Comparison of ENCODE assay signal across 12 cellular contexts in genomic region chrX:115449742-115450141, GRCh38.
DNase-seq lines count a peak whose midpoint lies in the region; ATAC-seq and TF ChIP-seq lines count a peak whose summit lies in the region.
"Had no signal": no experiment of that assay in that cellular context is flagged by ENCODE, and none has a peak within 500 bp of the region (broad histone marks: within the 10 kb centered on the region; RNA-seq: fewer than 3 reads in every experiment).

No MANE protein-coding gene starts in this region.

- H3K4me3 ChIP-seq in BE2C (ENCODE audit: low read depth, low read length) (no peak overlapping the region), fibroblast of mammary gland (ENCODE audit: control insufficient read depth, low read depth, low read length) (no peak overlapping the region), mesenchymal stem cell (ENCODE audit: insufficient read depth in 1 of 2, low read depth in 1 of 2, low read length in 2 of 2) (no peak overlapping the region)

- H2BK15ac ChIP-seq in mesenchymal stem cell (ENCODE audit: low read depth, poor library complexity, severe bottlenecking): no peak overlapping the region

- no peaks in the 10 kb centered on the region; the same call in 1 of the 2 replicates for H3K4me1 ChIP-seq in BE2C
- H3K4me1 ChIP-seq in mesenchymal stem cell (ENCODE audit: control insufficient read depth, insufficient read depth, low read depth, low read length): no peaks in the 10 kb centered on the region

- H3K79me1 ChIP-seq in mesenchymal stem cell (replicated peaks; ENCODE audit: low read length, poor library complexity, severe bottlenecking): no peaks in the 10 kb centered on the region

- DNase-seq in BE2C (peak; percentile 19), OCI-M1 (lab: John Stamatoyannopoulos, UW) (peak; percentile 59), fibroblast of mammary gland (ENCODE audit: low read depth) (peak; percentile 49), mesenchymal stem cell (peak; percentile 21), nucleus accumbens (lab: John Stamatoyannopoulos, UW) (no peak), NCI-H524 treated with DMSO at 0.1 percent for 48 hours (lab: John Stamatoyannopoulos, UW) (no peak), DMS114 treated with DMSO at 0.1 percent for 48 hours (lab: John Stamatoyannopoulos, UW; ENCODE audit: unreplicated experiment) (no peak)
- DNase-seq: activated naive CD8-positive, alpha-beta T cell treated with anti-CD3 and anti-CD28 coated beads, Interleukin-2, amount 10 ng/mL, durations not matched to agents 7 days and 5 days; effector memory CD8-positive, alpha-beta T cell; natural killer cell; NCI-H1417 treated with DMSO at 0.1 percent for 48 hours had no signal

- H4K91ac ChIP-seq in mesenchymal stem cell (ENCODE audit: low read length): no peak overlapping the region

- no peak overlapping the region for H3K23ac ChIP-seq in mesenchymal stem cell (ENCODE audit: low read length in 2 of 2)

- no peak overlapping the region for H2BK120ac ChIP-seq in mesenchymal stem cell (ENCODE audit: low read depth, low read length)

- H3K27ac ChIP-seq in mesenchymal stem cell (ENCODE audit: low read length, poor library complexity, severe bottlenecking): no peak overlapping the region

- no peak overlapping the region for H2BK12ac ChIP-seq in mesenchymal stem cell (ENCODE audit: low read length in 2 of 2)

- H3K36me3 ChIP-seq in BE2C (no peaks in the 10 kb centered on the region), mesenchymal stem cell (ENCODE audit: control insufficient read depth in 1 of 2, insufficient read depth in 2 of 2, low read depth in 1 of 2, low read length in 2 of 2) (no peaks in the 10 kb centered on the region)

- no peak overlapping the region for H3K4me2 ChIP-seq in mesenchymal stem cell (ENCODE audit: low read length, poor library complexity, severe bottlenecking)

- H3K27me3 ChIP-seq in BE2C: no peaks in the 10 kb centered on the region
- H3K27me3 ChIP-seq in mesenchymal stem cell (ENCODE audit: control insufficient read depth in 1 of 2, insufficient read depth in 1 of 2, low read length in 2 of 2): peaks cover 0 to 17% of the 10 kb centered on the region in 2 experiments

- no peak overlapping the region for H3K18ac ChIP-seq in mesenchymal stem cell (ENCODE audit: low read depth in 1 of 2, low read length in 2 of 2)

- H4K8ac ChIP-seq in mesenchymal stem cell (ENCODE audit: low read length): no peak overlapping the region

- no peak for TF ChIP-seq CTCF in BE2C (IDR thresholded peaks at IDR 0.05; ENCODE audit: low read depth, low read length)
- no peak for TF ChIP-seq CTCF in fibroblast of mammary gland (conservative IDR thresholded peaks at IDR 0.05; ENCODE audit: control insufficient read depth, insufficient read depth, low read depth, low read length)

- no peak overlapping the region for H3K9ac ChIP-seq in mesenchymal stem cell (ENCODE audit: low read length)

- H3K9me3 ChIP-seq in BE2C (no peaks in the 10 kb centered on the region), mesenchymal stem cell (ENCODE audit: control insufficient read depth, low read length) (no peaks in the 10 kb centered on the region)

- 38% methylated on average over 4 of the region's 4 CpGs for WGBS in mesenchymal stem cell

- no peak for ATAC-seq in HG02885 (IDR thresholded peaks at IDR 0.05; ENCODE audit: poor library complexity, unreplicated experiment)
- ATAC-seq: effector memory CD8-positive, alpha-beta T cell; natural killer cell had no signal

- H3K14ac ChIP-seq in mesenchymal stem cell (ENCODE audit: low read length in 2 of 2): no peak overlapping the region

- no peak overlapping the region for H2BK5ac ChIP-seq in mesenchymal stem cell (ENCODE audit: low read depth, low read length, poor library complexity, severe bottlenecking)

- no peak overlapping the region for H2AK5ac ChIP-seq in mesenchymal stem cell (ENCODE audit: low read length, severe bottlenecking)

- H2AFZ ChIP-seq in mesenchymal stem cell (ENCODE audit: low read depth, low read length): no peak overlapping the region

- H3K4ac ChIP-seq in mesenchymal stem cell (ENCODE audit: low read depth in 1 of 2, low read length in 2 of 2): no peak overlapping the region

Comparison
In these comparisons a context has a peak if more than half of its experiments do, and no peak if none do; other contexts are left out.
1. DNase-seq: peak in BE2C (single experiment), OCI-M1 (single experiment), fibroblast of mammary gland (single experiment) and mesenchymal stem cell (single experiment); none in nucleus accumbens (0 of 56), NCI-H524 treated with DMSO at 0.1 percent for 48 hours (single experiment) and DMS114 treated with DMSO at 0.1 percent for 48 hours (single experiment).